Comparison of ENCODE assay signal across 1 cellular context in genomic region chr9:129333961-129334743, GRCh38.
TF ChIP-seq lines count a peak whose summit lies in the region.

No MANE protein-coding gene starts in this region.

TF ChIP-seq in WTC11, 78 proteins besides CTCF, POLR2A, EP300 and RAD21 (continued from another document and continues in another):
- TF ChIP-seq, protein P1, sequence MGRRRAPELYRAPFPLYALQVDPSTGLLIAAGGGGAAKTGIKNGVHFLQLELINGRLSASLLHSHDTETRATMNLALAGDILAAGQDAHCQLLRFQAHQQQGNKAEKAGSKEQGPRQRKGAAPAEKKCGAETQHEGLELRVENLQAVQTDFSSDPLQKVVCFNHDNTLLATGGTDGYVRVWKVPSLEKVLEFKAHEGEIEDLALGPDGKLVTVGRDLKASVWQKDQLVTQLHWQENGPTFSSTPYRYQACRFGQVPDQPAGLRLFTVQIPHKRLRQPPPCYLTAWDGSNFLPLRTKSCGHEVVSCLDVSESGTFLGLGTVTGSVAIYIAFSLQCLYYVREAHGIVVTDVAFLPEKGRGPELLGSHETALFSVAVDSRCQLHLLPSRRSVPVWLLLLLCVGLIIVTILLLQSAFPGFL (CRISPR knock-in tag; IDR thresholded peaks at IDR 0.05; ENCODE audit: borderline replicate concordance) = no peak
- TF ChIP-seq ZNF232 (CRISPR knock-in tag; IDR thresholded peaks at IDR 0.05) = peak; percentile 58; the same call in 1 of the 2 replicates
- TF ChIP-seq ZNF281 (CRISPR knock-in tag; IDR thresholded peaks at IDR 0.05) = no peak
- TF ChIP-seq CREB1 (CRISPR knock-in tag; IDR thresholded peaks at IDR 0.05) = 0 out of 2 replicates have a peak, but pooled peaks have one; percentile 21
- no peak for TF ChIP-seq NFYB (CRISPR knock-in tag; conservative IDR thresholded peaks at IDR 0.05; ENCODE audit: low read depth)
- TF ChIP-seq, protein P2, sequence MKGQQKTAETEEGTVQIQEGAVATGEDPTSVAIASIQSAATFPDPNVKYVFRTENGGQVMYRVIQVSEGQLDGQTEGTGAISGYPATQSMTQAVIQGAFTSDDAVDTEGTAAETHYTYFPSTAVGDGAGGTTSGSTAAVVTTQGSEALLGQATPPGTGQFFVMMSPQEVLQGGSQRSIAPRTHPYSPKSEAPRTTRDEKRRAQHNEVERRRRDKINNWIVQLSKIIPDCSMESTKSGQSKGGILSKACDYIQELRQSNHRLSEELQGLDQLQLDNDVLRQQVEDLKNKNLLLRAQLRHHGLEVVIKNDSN (CRISPR knock-in tag; IDR thresholded peaks at IDR 0.05) = peak; percentile 85
- TF ChIP-seq SMAD3 (CRISPR knock-in tag; IDR thresholded peaks at IDR 0.05; ENCODE audit: borderline replicate concordance) = no peak
- TF ChIP-seq, protein P3, sequence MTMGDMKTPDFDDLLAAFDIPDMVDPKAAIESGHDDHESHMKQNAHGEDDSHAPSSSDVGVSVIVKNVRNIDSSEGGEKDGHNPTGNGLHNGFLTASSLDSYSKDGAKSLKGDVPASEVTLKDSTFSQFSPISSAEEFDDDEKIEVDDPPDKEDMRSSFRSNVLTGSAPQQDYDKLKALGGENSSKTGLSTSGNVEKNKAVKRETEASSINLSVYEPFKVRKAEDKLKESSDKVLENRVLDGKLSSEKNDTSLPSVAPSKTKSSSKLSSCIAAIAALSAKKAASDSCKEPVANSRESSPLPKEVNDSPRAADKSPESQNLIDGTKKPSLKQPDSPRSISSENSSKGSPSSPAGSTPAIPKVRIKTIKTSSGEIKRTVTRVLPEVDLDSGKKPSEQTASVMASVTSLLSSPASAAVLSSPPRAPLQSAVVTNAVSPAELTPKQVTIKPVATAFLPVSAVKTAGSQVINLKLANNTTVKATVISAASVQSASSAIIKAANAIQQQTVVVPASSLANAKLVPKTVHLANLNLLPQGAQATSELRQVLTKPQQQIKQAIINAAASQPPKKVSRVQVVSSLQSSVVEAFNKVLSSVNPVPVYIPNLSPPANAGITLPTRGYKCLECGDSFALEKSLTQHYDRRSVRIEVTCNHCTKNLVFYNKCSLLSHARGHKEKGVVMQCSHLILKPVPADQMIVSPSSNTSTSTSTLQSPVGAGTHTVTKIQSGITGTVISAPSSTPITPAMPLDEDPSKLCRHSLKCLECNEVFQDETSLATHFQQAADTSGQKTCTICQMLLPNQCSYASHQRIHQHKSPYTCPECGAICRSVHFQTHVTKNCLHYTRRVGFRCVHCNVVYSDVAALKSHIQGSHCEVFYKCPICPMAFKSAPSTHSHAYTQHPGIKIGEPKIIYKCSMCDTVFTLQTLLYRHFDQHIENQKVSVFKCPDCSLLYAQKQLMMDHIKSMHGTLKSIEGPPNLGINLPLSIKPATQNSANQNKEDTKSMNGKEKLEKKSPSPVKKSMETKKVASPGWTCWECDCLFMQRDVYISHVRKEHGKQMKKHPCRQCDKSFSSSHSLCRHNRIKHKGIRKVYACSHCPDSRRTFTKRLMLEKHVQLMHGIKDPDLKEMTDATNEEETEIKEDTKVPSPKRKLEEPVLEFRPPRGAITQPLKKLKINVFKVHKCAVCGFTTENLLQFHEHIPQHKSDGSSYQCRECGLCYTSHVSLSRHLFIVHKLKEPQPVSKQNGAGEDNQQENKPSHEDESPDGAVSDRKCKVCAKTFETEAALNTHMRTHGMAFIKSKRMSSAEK (CRISPR knock-in tag; IDR thresholded peaks at IDR 0.05; ENCODE audit: borderline replicate concordance) = no peak
- peak; percentile 83 for TF ChIP-seq USF2 (CRISPR knock-in tag; IDR thresholded peaks at IDR 0.05)
- TF ChIP-seq, protein P4, sequence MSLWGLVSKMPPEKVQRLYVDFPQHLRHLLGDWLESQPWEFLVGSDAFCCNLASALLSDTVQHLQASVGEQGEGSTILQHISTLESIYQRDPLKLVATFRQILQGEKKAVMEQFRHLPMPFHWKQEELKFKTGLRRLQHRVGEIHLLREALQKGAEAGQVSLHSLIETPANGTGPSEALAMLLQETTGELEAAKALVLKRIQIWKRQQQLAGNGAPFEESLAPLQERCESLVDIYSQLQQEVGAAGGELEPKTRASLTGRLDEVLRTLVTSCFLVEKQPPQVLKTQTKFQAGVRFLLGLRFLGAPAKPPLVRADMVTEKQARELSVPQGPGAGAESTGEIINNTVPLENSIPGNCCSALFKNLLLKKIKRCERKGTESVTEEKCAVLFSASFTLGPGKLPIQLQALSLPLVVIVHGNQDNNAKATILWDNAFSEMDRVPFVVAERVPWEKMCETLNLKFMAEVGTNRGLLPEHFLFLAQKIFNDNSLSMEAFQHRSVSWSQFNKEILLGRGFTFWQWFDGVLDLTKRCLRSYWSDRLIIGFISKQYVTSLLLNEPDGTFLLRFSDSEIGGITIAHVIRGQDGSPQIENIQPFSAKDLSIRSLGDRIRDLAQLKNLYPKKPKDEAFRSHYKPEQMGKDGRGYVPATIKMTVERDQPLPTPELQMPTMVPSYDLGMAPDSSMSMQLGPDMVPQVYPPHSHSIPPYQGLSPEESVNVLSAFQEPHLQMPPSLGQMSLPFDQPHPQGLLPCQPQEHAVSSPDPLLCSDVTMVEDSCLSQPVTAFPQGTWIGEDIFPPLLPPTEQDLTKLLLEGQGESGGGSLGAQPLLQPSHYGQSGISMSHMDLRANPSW (CRISPR knock-in tag; conservative IDR thresholded peaks at IDR 0.05; ENCODE audit: low read depth) = no peak
- no peak for TF ChIP-seq ZNF416 (CRISPR knock-in tag; IDR thresholded peaks at IDR 0.05)
- TF ChIP-seq, protein P5, sequence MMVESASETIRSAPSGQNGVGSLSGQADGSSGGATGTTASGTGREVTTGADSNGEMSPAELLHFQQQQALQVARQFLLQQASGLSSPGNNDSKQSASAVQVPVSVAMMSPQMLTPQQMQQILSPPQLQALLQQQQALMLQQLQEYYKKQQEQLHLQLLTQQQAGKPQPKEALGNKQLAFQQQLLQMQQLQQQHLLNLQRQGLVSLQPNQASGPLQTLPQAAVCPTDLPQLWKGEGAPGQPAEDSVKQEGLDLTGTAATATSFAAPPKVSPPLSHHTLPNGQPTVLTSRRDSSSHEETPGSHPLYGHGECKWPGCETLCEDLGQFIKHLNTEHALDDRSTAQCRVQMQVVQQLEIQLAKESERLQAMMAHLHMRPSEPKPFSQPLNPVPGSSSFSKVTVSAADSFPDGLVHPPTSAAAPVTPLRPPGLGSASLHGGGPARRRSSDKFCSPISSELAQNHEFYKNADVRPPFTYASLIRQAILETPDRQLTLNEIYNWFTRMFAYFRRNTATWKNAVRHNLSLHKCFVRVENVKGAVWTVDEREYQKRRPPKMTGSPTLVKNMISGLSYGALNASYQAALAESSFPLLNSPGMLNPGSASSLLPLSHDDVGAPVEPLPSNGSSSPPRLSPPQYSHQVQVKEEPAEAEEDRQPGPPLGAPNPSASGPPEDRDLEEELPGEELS (CRISPR knock-in tag; IDR thresholded peaks at IDR 0.05) = peak; percentile 52; the same call in 1 of the 2 replicates
- no peak for TF ChIP-seq MLX (CRISPR knock-in tag; IDR thresholded peaks at IDR 0.05)
- no peak for TF ChIP-seq HMGA2 (CRISPR knock-in tag; IDR thresholded peaks at IDR 0.05)
- no peak for TF ChIP-seq ELF4 (CRISPR knock-in tag; IDR thresholded peaks at IDR 0.05; ENCODE audit: low read depth)
- TF ChIP-seq, protein P6, sequence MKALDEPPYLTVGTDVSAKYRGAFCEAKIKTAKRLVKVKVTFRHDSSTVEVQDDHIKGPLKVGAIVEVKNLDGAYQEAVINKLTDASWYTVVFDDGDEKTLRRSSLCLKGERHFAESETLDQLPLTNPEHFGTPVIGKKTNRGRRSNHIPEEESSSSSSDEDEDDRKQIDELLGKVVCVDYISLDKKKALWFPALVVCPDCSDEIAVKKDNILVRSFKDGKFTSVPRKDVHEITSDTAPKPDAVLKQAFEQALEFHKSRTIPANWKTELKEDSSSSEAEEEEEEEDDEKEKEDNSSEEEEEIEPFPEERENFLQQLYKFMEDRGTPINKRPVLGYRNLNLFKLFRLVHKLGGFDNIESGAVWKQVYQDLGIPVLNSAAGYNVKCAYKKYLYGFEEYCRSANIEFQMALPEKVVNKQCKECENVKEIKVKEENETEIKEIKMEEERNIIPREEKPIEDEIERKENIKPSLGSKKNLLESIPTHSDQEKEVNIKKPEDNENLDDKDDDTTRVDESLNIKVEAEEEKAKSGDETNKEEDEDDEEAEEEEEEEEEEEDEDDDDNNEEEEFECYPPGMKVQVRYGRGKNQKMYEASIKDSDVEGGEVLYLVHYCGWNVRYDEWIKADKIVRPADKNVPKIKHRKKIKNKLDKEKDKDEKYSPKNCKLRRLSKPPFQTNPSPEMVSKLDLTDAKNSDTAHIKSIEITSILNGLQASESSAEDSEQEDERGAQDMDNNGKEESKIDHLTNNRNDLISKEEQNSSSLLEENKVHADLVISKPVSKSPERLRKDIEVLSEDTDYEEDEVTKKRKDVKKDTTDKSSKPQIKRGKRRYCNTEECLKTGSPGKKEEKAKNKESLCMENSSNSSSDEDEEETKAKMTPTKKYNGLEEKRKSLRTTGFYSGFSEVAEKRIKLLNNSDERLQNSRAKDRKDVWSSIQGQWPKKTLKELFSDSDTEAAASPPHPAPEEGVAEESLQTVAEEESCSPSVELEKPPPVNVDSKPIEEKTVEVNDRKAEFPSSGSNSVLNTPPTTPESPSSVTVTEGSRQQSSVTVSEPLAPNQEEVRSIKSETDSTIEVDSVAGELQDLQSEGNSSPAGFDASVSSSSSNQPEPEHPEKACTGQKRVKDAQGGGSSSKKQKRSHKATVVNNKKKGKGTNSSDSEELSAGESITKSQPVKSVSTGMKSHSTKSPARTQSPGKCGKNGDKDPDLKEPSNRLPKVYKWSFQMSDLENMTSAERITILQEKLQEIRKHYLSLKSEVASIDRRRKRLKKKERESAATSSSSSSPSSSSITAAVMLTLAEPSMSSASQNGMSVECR (CRISPR knock-in tag; IDR thresholded peaks at IDR 0.05; ENCODE audit: borderline replicate concordance) = peak; percentile 35; the same call in 1 of the 2 replicates
- no peak for TF ChIP-seq SMAD4 (CRISPR knock-in tag; IDR thresholded peaks at IDR 0.05)
- TF ChIP-seq MYBL2 (CRISPR knock-in tag; IDR thresholded peaks at IDR 0.05) = no peak; the same call in 1 of the 2 replicates
- no peak for TF ChIP-seq GRHL2 (CRISPR knock-in tag; IDR thresholded peaks at IDR 0.05; ENCODE audit: insufficient replicate concordance, severe bottlenecking)
- TF ChIP-seq NR3C1 (CRISPR knock-in tag; conservative IDR thresholded peaks at IDR 0.05; ENCODE audit: low read depth) = no peak
- TF ChIP-seq, protein P7, sequence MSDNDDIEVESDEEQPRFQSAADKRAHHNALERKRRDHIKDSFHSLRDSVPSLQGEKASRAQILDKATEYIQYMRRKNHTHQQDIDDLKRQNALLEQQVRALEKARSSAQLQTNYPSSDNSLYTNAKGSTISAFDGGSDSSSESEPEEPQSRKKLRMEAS (CRISPR knock-in tag; IDR thresholded peaks at IDR 0.05) = peak; percentile 81
- no peak for TF ChIP-seq OVOL2 (CRISPR knock-in tag; IDR thresholded peaks at IDR 0.05; ENCODE audit: borderline replicate concordance)
- no peak for TF ChIP-seq NR2C2 (CRISPR knock-in tag; IDR thresholded peaks at IDR 0.05)
- TF ChIP-seq TEAD1 (CRISPR knock-in tag; IDR thresholded peaks at IDR 0.05) = peak; percentile 98
- peak; percentile 74; the same call in 1 of the 2 replicates for TF ChIP-seq CREM (CRISPR knock-in tag; IDR thresholded peaks at IDR 0.05)
- peak; percentile 70; the same call in 1 of the 2 replicates for TF ChIP-seq ZBTB21 (CRISPR knock-in tag; IDR thresholded peaks at IDR 0.05; ENCODE audit: borderline replicate concordance)
- peak; percentile 75 for TF ChIP-seq FOXK1 (CRISPR knock-in tag; IDR thresholded peaks at IDR 0.05)
- TF ChIP-seq ZBTB43 (CRISPR knock-in tag; IDR thresholded peaks at IDR 0.05) = peak; percentile 76
- TF ChIP-seq ZNF121 (CRISPR knock-in tag; IDR thresholded peaks at IDR 0.05) = no peak
- TF ChIP-seq TP53 (CRISPR knock-in tag; IDR thresholded peaks at IDR 0.05) = peak; percentile 70; the same call in 1 of the 2 replicates
- peak; percentile 74; the same call in 1 of the 2 replicates for TF ChIP-seq CBFB (CRISPR knock-in tag; IDR thresholded peaks at IDR 0.05; ENCODE audit: low read depth)
- TF ChIP-seq ZNF423 (CRISPR knock-in tag; IDR thresholded peaks at IDR 0.05) = 0 out of 2 replicates have a peak, but pooled peaks have one; percentile 2
- TF ChIP-seq ETV6 (CRISPR knock-in tag; IDR thresholded peaks at IDR 0.05) = peak; percentile 96
- TF ChIP-seq SP1 (CRISPR knock-in tag; conservative IDR thresholded peaks at IDR 0.05) = peak; percentile 87
